ENCODE assay signal across 1 cellular context in genomic region chr4:165112258-165113156, GRCh38.
TF ChIP-seq lines count a peak whose summit lies in the region.

TSS of gene TMEM192 (minus strand) at chr4:165112860. CDS start at chr4:165112773, 87 bp downstream.

TF ChIP-seq in HepG2, 621 proteins besides CTCF, POLR2A, EP300 and RAD21 (continued from another document and continues in another):
- TF ChIP-seq ZNF281 (CRISPR knock-in tag; IDR thresholded peaks at IDR 0.05; ENCODE audit: borderline replicate concordance) (no peak), KDM5B (CRISPR knock-in tag; IDR thresholded peaks at IDR 0.05; ENCODE audit: borderline replicate concordance) (peak; percentile 88), BHLHE40 (IDR thresholded peaks at IDR 0.05; ENCODE audit: low read length) (peak; percentile 83), ZNF430 (CRISPR knock-in tag; IDR thresholded peaks at IDR 0.05) (peak; percentile 50; the same call in 1 of the 2 replicates), RARA (CRISPR knock-in tag; IDR thresholded peaks at IDR 0.05) (peak; percentile 4; the same call in 1 of the 2 replicates), ZNF34 (CRISPR knock-in tag; IDR thresholded peaks at IDR 0.05; ENCODE audit: borderline replicate concordance) (no peak; the same call in 1 of the 2 replicates), ZXDC (CRISPR knock-in tag; IDR thresholded peaks at IDR 0.05) (no peak), ZNF280D (CRISPR knock-in tag; IDR thresholded peaks at IDR 0.05) (no peak), ZNF83 (CRISPR knock-in tag; IDR thresholded peaks at IDR 0.05; ENCODE audit: borderline replicate concordance) (0 out of 2 replicates have a peak, but pooled peaks have one; percentile 82), ZNF329 (CRISPR knock-in tag; IDR thresholded peaks at IDR 0.05; ENCODE audit: low read depth) (no peak), ATF2 (CRISPR knock-in tag; IDR thresholded peaks at IDR 0.05) (peak; percentile 54; the same call in 1 of the 2 replicates), ZNF547 (CRISPR knock-in tag; IDR thresholded peaks at IDR 0.05) (no peak), TCF12 (IDR thresholded peaks at IDR 0.05) (no peak), TCF12 (CRISPR knock-in tag; IDR thresholded peaks at IDR 0.05) (peak; percentile 88), ZNF580 (CRISPR knock-in tag; IDR thresholded peaks at IDR 0.05; ENCODE audit: borderline replicate concordance, low read depth) (no peak), HES4 (CRISPR knock-in tag; IDR thresholded peaks at IDR 0.05; ENCODE audit: borderline replicate concordance) (peak; percentile 30), TBP (CRISPR knock-in tag; IDR thresholded peaks at IDR 0.05) (peak; percentile 37; the same call in 1 of the 2 replicates), GABPA (IDR thresholded peaks at IDR 0.05; ENCODE audit: low read depth, low read length) (peak; percentile 68), GABPA (CRISPR knock-in tag; IDR thresholded peaks at IDR 0.05; ENCODE audit: low read depth) (peak; percentile 81), POGZ (CRISPR knock-in tag; IDR thresholded peaks at IDR 0.05) (peak; percentile 44; the same call in 1 of the 2 replicates), DBP (CRISPR knock-in tag; IDR thresholded peaks at IDR 0.05; ENCODE audit: not compliant biosample characterization) (peak; percentile 31), ZSCAN5A (CRISPR knock-in tag; IDR thresholded peaks at IDR 0.05; ENCODE audit: borderline replicate concordance) (0 out of 2 replicates have a peak, but pooled peaks have one; percentile 12), CSRNP1 (CRISPR knock-in tag; IDR thresholded peaks at IDR 0.05) (peak; percentile 62; the same call in 1 of the 2 replicates), AGO2 (optimal IDR thresholded peaks at IDR 0.05; ENCODE audit: low read depth, low read length) (peak; percentile 84), ATF3 (CRISPR knock-in tag; IDR thresholded peaks at IDR 0.05) (no peak), ETS1 (CRISPR knock-in tag; IDR thresholded peaks at IDR 0.05) (0 out of 2 replicates have a peak, but pooled peaks have one; percentile 32), SAFB2 (CRISPR knock-in tag; IDR thresholded peaks at IDR 0.05; ENCODE audit: borderline replicate concordance, low read depth) (peak; percentile 82; the same call in 1 of the 2 replicates), PAWR (CRISPR knock-in tag; IDR thresholded peaks at IDR 0.05; ENCODE audit: borderline replicate concordance) (no peak), TAF1 (CRISPR knock-in tag; IDR thresholded peaks at IDR 0.05) (peak; percentile 91), ELK4 (CRISPR knock-in tag; IDR thresholded peaks at IDR 0.05; ENCODE audit: borderline replicate concordance) (no peak), GTF3A (CRISPR knock-in tag; conservative IDR thresholded peaks at IDR 0.05) (no peak), CAMTA2 (CRISPR knock-in tag; IDR thresholded peaks at IDR 0.05; ENCODE audit: borderline replicate concordance) (peak; percentile 93), CC2D1A (CRISPR knock-in tag; IDR thresholded peaks at IDR 0.05) (no peak), ZNF253 (CRISPR knock-in tag; IDR thresholded peaks at IDR 0.05; ENCODE audit: borderline replicate concordance) (0 out of 2 replicates have a peak, but pooled peaks have one; percentile 30), NR2C2 (CRISPR knock-in tag; IDR thresholded peaks at IDR 0.05; ENCODE audit: borderline replicate concordance) (peak; percentile 62), TAF15 (IDR thresholded peaks at IDR 0.05; ENCODE audit: low read depth, low read length, poor library complexity, severe bottlenecking) (no peak), ZNF777 (CRISPR knock-in tag; IDR thresholded peaks at IDR 0.05) (peak; percentile 58), ZNF556 (CRISPR knock-in tag; IDR thresholded peaks at IDR 0.05; ENCODE audit: borderline replicate concordance) (peak; percentile 20; the same call in 1 of the 2 replicates), MNT (IDR thresholded peaks at IDR 0.05) (peak; percentile 57), CENPX (CRISPR knock-in tag; IDR thresholded peaks at IDR 0.05) (no peak), ZNF549 (CRISPR knock-in tag; IDR thresholded peaks at IDR 0.05) (no peak), SAP130 (CRISPR knock-in tag; IDR thresholded peaks at IDR 0.05; ENCODE audit: low read depth) (peak; percentile 86)
